Comparison of ENCODE assay signal across 8 cellular contexts in the genomic region with DNA sequence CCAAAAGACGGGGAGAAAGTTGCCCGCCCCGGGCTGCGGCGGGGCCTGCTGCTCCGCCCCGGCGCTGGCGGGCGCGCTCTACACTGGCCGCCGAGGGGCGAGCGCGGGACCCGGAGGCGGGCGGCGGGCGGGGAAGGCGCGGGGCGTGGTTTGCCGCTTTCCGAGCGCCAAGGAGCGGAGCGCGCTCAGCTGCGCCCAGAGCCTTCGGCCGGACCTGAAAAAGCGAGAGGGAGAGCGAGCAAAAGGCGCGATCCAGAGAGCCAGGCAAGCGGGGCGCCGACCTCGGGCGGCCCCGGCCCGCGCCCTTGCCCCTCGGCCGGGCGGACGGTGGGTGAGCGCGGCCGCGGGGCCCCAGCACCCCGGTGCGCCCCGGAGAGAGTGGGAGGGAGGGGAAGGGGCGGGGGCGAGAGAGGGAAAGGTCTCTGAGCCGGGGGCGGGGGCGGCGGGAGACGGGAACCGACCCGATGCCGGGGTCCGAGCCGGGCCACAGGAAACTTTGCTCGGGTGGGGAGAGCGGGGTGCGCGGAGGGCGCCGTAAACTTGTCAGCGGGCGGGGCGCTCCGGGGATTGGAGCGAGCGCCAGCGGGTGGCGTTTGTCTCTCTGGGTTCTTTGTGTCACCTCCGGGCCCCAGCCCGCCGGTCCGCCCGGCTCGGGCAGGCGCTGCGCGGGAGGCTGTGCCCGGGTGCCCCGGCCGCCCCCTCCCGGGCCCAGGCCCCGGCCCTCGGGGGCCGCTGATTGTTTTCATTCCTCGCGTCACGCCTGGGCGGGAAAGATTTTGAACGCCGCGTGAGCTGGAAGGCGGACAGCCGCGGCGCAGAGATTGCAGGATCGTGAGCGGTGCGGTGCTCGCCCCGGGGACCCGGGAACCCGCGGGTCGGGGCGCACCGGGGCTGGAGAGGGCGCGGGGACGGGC. TPM values are rescaled to one million over a fixed set of nuclear protein-coding genes. Genes with fewer than 3 reads are reported as not detected.
DNase-seq lines count a peak whose midpoint lies in the region; ATAC-seq and TF ChIP-seq lines count a peak whose summit lies in the region.

A gene with protein sequence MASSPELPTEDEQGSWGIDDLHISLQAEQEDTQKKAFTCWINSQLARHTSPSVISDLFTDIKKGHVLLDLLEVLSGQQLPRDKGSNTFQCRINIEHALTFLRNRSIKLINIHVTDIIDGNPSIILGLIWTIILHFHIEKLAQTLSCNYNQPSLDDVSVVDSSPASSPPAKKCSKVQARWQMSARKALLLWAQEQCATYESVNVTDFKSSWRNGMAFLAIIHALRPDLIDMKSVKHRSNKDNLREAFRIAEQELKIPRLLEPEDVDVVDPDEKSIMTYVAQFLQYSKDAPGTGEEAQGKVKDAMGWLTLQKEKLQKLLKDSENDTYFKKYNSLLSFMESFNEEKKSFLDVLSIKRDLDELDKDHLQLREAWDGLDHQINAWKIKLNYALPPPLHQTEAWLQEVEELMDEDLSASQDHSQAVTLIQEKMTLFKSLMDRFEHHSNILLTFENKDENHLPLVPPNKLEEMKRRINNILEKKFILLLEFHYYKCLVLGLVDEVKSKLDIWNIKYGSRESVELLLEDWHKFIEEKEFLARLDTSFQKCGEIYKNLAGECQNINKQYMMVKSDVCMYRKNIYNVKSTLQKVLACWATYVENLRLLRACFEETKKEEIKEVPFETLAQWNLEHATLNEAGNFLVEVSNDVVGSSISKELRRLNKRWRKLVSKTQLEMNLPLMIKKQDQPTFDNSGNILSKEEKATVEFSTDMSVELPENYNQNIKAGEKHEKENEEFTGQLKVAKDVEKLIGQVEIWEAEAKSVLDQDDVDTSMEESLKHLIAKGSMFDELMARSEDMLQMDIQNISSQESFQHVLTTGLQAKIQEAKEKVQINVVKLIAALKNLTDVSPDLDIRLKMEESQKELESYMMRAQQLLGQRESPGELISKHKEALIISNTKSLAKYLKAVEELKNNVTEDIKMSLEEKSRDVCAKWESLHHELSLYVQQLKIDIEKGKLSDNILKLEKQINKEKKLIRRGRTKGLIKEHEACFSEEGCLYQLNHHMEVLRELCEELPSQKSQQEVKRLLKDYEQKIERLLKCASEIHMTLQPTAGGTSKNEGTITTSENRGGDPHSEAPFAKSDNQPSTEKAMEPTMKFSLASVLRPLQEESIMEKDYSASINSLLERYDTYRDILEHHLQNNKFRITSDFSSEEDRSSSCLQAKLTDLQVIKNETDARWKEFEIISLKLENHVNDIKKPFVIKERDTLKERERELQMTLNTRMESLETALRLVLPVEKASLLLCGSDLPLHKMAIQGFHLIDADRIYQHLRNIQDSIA (N-terminal part only) (plus strand): TSS at position 188 of the 914 bp plus-strand sequence. CDS start 56,145 bp downstream, outside the sequence.

- TF ChIP-seq CTCF in GM23338 (conservative IDR thresholded peaks at IDR 0.05; ENCODE audit: low read depth in 2 of 2) (peak; percentile 9 to 20; a peak in 2 of 4 replicates), LNCaP clone FGC (IDR thresholded peaks at IDR 0.05; ENCODE audit: control insufficient read depth, extremely low read depth, insufficient read depth) (peak; percentile 35), right atrium auricular region (IDR thresholded peaks at IDR 0.05) (peak; percentile 28 to 58), vagina (IDR thresholded peaks at IDR 0.05) (no peak)

- H3K36me3 Mint-ChIP-seq in GM23338 (ENCODE audit: low read depth), result no peaks in the 10 kb centered on the region
- H3K36me3 Mint-ChIP-seq in T-helper 1 cell treated with Interleukin-12 subunit alpha and Interleukin-12 subunit beta and Interleukin-4 antibody, amounts not matched to agents 30 μg/mL and 1 μg/mL, for 36 hours (ENCODE audit: low read depth), result peaks cover 14% of the 10 kb centered on the region

- H3K9me3 ChIP-seq in right atrium auricular region (no peaks in the 10 kb centered on the region), vagina (no peaks in the 10 kb centered on the region)

- H3K4me2 ChIP-seq in GM23338, result peak within 1 kb of the TSS; percentile 94

- TF ChIP-seq POLR2A in vagina (IDR thresholded peaks at IDR 0.05), result peak in 1 of 2 donors; percentile 50

- ATAC-seq in GM23338, result peak; percentile 92

- H3K9ac ChIP-seq in rectal smooth muscle tissue (ENCODE audit: low read length), result no peak within 1 kb of the TSS

- peaks cover 7% of the 10 kb centered on the region for H3K27me3 Mint-ChIP-seq in GM23338 (ENCODE audit: insufficient read depth, low read depth, poor library complexity)
- peaks cover 3% of the 10 kb centered on the region for H3K27me3 Mint-ChIP-seq in T-helper 1 cell treated with Interleukin-12 subunit alpha and Interleukin-12 subunit beta and Interleukin-4 antibody, amounts not matched to agents 30 μg/mL and 1 μg/mL, for 36 hours (ENCODE audit: low read depth)

- H2AFZ ChIP-seq in GM23338, result peak within 1 kb of the TSS; percentile 97

- no peaks in the 10 kb centered on the region for H3K36me3 ChIP-seq in GM23338 (ENCODE audit: insufficient read depth)
- no peaks in the 10 kb centered on the region for H3K36me3 ChIP-seq in right atrium auricular region
- no peaks in the 10 kb centered on the region for H3K36me3 ChIP-seq in rectal smooth muscle tissue (ENCODE audit: control insufficient read depth, insufficient read depth, low read length)
- H3K36me3 ChIP-seq in vagina, result no peaks in the 10 kb centered on the region

- no peaks in the 10 kb centered on the region for H3K9me3 Mint-ChIP-seq in GM23338
- peaks cover 3% of the 10 kb centered on the region for H3K9me3 Mint-ChIP-seq in T-helper 1 cell treated with Interleukin-12 subunit alpha and Interleukin-12 subunit beta and Interleukin-4 antibody, amounts not matched to agents 30 μg/mL and 1 μg/mL, for 36 hours

- H3K9me2 ChIP-seq in GM23338 (ENCODE audit: insufficient read depth), result no peaks in the 10 kb centered on the region

- intact Hi-C loops in vagina (cut with DNase I), result loop anchor here (5.0 to 10.0 kb wide), 2 partner anchors 39 to 102 kb away; no protein-coding TSS in a partner anchor

- peaks cover 15% of the 10 kb centered on the region; the same call in 1 of the 2 replicates for H4K20me1 ChIP-seq in GM23338 (replicated peaks; ENCODE audit: insufficient read depth)

- DNase-seq in GM23338 (ENCODE audit: low spot score) (peak; percentile 88), LNCaP clone FGC (ENCODE audit: low read depth) (no peak), amniotic stem cell (lab: John Stamatoyannopoulos, UW) (peak; percentile 36), right atrium auricular region (ENCODE audit: low spot score) (no peak), vagina (ENCODE audit: extremely low spot score in 2 of 2) (no peak)

- H3K27ac Mint-ChIP-seq in GM23338, result peak within 1 kb of the TSS; percentile 87
- H3K27ac Mint-ChIP-seq in T-helper 1 cell treated with Interleukin-12 subunit alpha and Interleukin-12 subunit beta and Interleukin-4 antibody, amounts not matched to agents 30 μg/mL and 1 μg/mL, for 36 hours, result peak within 1 kb of the TSS; percentile 93

- H3K4me1 Mint-ChIP-seq in GM23338, result peaks cover 19% of the 10 kb centered on the region; the same call in 2 of the 3 replicates
- H3K4me1 Mint-ChIP-seq in T-helper 1 cell treated with Interleukin-12 subunit alpha and Interleukin-12 subunit beta and Interleukin-4 antibody, amounts not matched to agents 30 μg/mL and 1 μg/mL, for 36 hours (ENCODE audit: low read depth), result peaks cover 33% of the 10 kb centered on the region

- H3K4me3 Mint-ChIP-seq in GM23338, result peak within 1 kb of the TSS; percentile 95
- peak within 1 kb of the TSS; percentile 98 for H3K4me3 Mint-ChIP-seq in T-helper 1 cell treated with Interleukin-12 subunit alpha and Interleukin-12 subunit beta and Interleukin-4 antibody, amounts not matched to agents 30 μg/mL and 1 μg/mL, for 36 hours

- H3K4me1 ChIP-seq in GM23338 (ENCODE audit: insufficient read depth) (peaks cover 14% of the 10 kb centered on the region), right atrium auricular region (peaks cover 0 to 44% of the 10 kb centered on the region in 2 donors), rectal smooth muscle tissue (ENCODE audit: control insufficient read depth, insufficient read depth, low read length) (peaks cover 3% of the 10 kb centered on the region), vagina (peaks cover 20% of the 10 kb centered on the region)

- H3K79me2 ChIP-seq in GM23338 (replicated peaks; ENCODE audit: insufficient read depth), result peaks cover 41% of the 10 kb centered on the region

- peaks cover 8% of the 10 kb centered on the region; the same call in 1 of the 2 replicates for H3F3A ChIP-seq in GM23338 (replicated peaks; ENCODE audit: low read depth)

- H3K27me3 ChIP-seq in GM23338 (ENCODE audit: insufficient read depth) (peaks cover 24% of the 10 kb centered on the region), right atrium auricular region (no peaks in the 10 kb centered on the region), rectal smooth muscle tissue (ENCODE audit: control insufficient read depth, insufficient read depth, low read length) (no peaks in the 10 kb centered on the region), vagina (no peaks in the 10 kb centered on the region)

- peak within 1 kb of the TSS; percentile 78 for H3K4me3 ChIP-seq in GM08714 (ENCODE audit: low read length)
- H3K4me3 ChIP-seq in GM23338, result peak within 1 kb of the TSS; percentile 89
- H3K4me3 ChIP-seq in LNCaP clone FGC (ENCODE audit: low read depth, low read length), result peak within 1 kb of the TSS; percentile 73
- H3K4me3 ChIP-seq in right atrium auricular region, result peak within 1 kb of the TSS; percentile 56 to 87
- H3K4me3 ChIP-seq in rectal smooth muscle tissue (ENCODE audit: low read length), result peak within 1 kb of the TSS; percentile 76
- H3K4me3 ChIP-seq in vagina, result peak within 1 kb of the TSS; percentile 83 to 85

- peak within 1 kb of the TSS; percentile 46; the same call in 1 of the 2 replicates for H3K27ac ChIP-seq in GM23338 (ENCODE audit: low read depth)
- H3K27ac ChIP-seq in right atrium auricular region, result peak within 1 kb of the TSS; percentile 86 to 91
- peak within 1 kb of the TSS; percentile 56 for H3K27ac ChIP-seq in rectal smooth muscle tissue (ENCODE audit: low read depth, low read length)
- peak within 1 kb of the TSS; percentile 97 for H3K27ac ChIP-seq in vagina

TF ChIP-seq in GM23338, 12 proteins besides CTCF, POLR2A, EP300 and RAD21 (continues in another document):
- no peak for TF ChIP-seq CREB1 (CRISPR knock-in tag; IDR thresholded peaks at IDR 0.05; ENCODE audit: low read depth)

RNA-seq across cellular contexts. Expression of the gene that starts here (rescaled TPM):
- total RNA-seq in GM23338 (2014; rRNA removed; shearing (Covaris generic)), result 86.5 and 100 TPM in 2 replicates
- polyA plus RNA-seq in GM23338 (2016; fragmentation: Nextera tagmentation; extraction: Ambion mirVana), result 21.7 and 34.3 TPM in 2 replicates
- total RNA-seq in right atrium auricular region (100 to 1,000 TPM; 149 to 202 TPM), vagina (145 TPM)

Comparison
In these comparisons a context has a peak if more than half of its experiments do, and no peak if none do; other contexts are left out.
1. DNase-seq: peak in GM23338 (single experiment) and amniotic stem cell (single experiment); none in LNCaP clone FGC (single experiment), right atrium auricular region (single experiment) and vagina (0 of 2).
2. H3K27ac ChIP-seq: peak in every context shown above with its lines; median percentile 97 in vagina; 88 in right atrium auricular region; 56 in rectal smooth muscle tissue; 46 in GM23338.
3. CTCF ChIP-seq: peak in GM23338 (2 of 2), LNCaP clone FGC (single experiment) and right atrium auricular region (2 of 2); none in vagina (0 of 3).
4. Peak in every context shown above with its lines, with median percentiles within 50 percentile points of each other: H3K4me3 ChIP-seq.